Comparison of ENCODE assay signal across 8 cellular contexts in the genomic region with DNA sequence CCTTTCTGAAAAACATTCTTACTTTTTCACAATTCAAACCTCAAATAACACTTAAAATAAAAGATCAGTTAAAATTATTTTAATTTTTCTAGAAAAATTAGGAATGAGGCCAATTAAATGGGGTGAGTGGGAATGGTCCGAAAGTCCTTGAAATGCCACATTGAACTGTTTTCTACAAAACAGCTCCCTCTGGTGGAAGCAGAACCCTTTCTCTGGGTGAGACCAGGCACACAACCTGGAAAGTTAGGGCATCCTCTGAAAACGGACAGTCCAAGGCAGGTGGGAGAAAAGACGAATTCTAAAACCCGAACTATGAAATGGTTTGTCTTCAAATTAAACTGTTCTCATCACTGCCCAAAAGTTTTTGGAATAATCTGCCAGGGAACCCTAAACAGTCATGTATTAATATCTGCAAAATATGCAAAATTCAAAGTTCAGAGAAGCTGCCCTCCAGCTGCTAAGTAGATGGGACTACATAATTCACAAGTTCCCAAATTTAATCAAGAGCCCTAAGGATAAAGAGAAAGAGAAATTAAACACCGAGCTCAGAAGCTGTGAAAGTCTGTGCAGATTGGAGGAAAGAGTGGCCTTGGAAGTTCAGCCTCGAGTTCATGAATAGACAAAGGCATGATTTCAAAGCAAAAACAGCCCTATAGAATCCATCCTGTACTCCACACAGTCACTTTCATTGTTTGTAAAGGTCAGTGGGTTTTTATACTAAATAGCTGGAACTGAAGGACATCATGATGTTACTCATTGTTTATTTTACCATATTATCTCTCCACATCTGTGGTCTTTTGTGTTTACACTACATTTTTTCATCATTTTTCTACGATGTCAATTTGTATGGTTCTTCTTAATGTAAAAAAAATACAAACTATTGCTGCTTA.
DNase-seq lines count a peak whose midpoint lies in the region; ATAC-seq and TF ChIP-seq lines count a peak whose summit lies in the region.

No MANE protein-coding gene starts in this region.

- DNase-seq in DND-41 (peak; percentile 38), HFF-Myc (ENCODE audit: extremely low read depth, low read depth) (peak; percentile 14), PC-9 (peak in 1 of 2 experiments; percentile 8), dermis blood vessel endothelial cell (peak; percentile 85), lower lobe of right lung (no peak), UCSD-AML1 (lab: John Stamatoyannopoulos, UW; ENCODE audit: unreplicated experiment) (no peak), T1000 (lab: John Stamatoyannopoulos, UW) (no peak)
- DNase-seq in activated CD8-positive, alpha-beta memory T cell treated with anti-CD3 and anti-CD28 coated beads for 24 hours: no peak

- peaks cover 6% of the 10 kb centered on the region for H3K27me3 ChIP-seq in DND-41 (ENCODE audit: insufficient read depth, low read length, poor library complexity)
- peaks cover 25% of the 10 kb centered on the region for H3K27me3 ChIP-seq in PC-9 (ENCODE audit: insufficient read depth, low read depth)
- no peaks in the 10 kb centered on the region for H3K27me3 ChIP-seq in lower lobe of right lung (ENCODE audit: low read depth)

- TF ChIP-seq CTCF in DND-41 (IDR thresholded peaks at IDR 0.05; ENCODE audit: borderline replicate concordance, extremely low read depth, low read length, poor library complexity, severe bottlenecking): peak; percentile 72
- TF ChIP-seq CTCF in HFF-Myc (IDR thresholded peaks at IDR 0.05; ENCODE audit: low read depth, low read length, missing control alignments): peak; percentile 77
- peak; percentile 70 for TF ChIP-seq CTCF in PC-9 (conservative IDR thresholded peaks at IDR 0.05)
- TF ChIP-seq CTCF in lower lobe of right lung (IDR thresholded peaks at IDR 0.05): peak; percentile 76

- H3K27ac ChIP-seq in DND-41 (ENCODE audit: low read length) (no peak overlapping the region), PC-9 (no peak overlapping the region), lower lobe of right lung (no peak overlapping the region)

- H3K36me3 ChIP-seq in DND-41 (ENCODE audit: insufficient read depth, low read length): no peaks in the 10 kb centered on the region
- no peaks in the 10 kb centered on the region for H3K36me3 ChIP-seq in PC-9 (ENCODE audit: low read depth)
- no peaks in the 10 kb centered on the region for H3K36me3 ChIP-seq in lower lobe of right lung

- no TSS peak for BruUV-seq in PC-9 (replicated peaks; lab: Mats Ljungman, UMichigan)

- no peak overlapping the region for H2AFZ ChIP-seq in DND-41 (ENCODE audit: low read depth, low read length)
- H2AFZ ChIP-seq in PC-9: no peak overlapping the region

- H4K20me1 ChIP-seq in DND-41 (ENCODE audit: insufficient read depth, low read length) (no peaks in the 10 kb centered on the region), PC-9 (ENCODE audit: insufficient read depth) (no peaks in the 10 kb centered on the region)

- no peaks in the 10 kb centered on the region for H3K4me1 ChIP-seq in DND-41 (ENCODE audit: insufficient read depth, low read length)
- no peaks in the 10 kb centered on the region for H3K4me1 ChIP-seq in PC-9 (replicated peaks; ENCODE audit: insufficient read depth)
- H3K4me1 ChIP-seq in lower lobe of right lung: no peaks in the 10 kb centered on the region

- POLR2A ChIA-PET in PC-9 (lab: Charles Lee; ENCODE audit: unreplicated experiment): no interaction called here

- H3K4me2 ChIP-seq in DND-41 (ENCODE audit: insufficient read depth, low read length): no peak overlapping the region
- no peak overlapping the region for H3K4me2 ChIP-seq in PC-9

- H3K9me2 ChIP-seq in PC-9 (ENCODE audit: insufficient read depth): no peaks in the 10 kb centered on the region

- H3K79me2 ChIP-seq in DND-41 (ENCODE audit: insufficient read depth, low read length): no peaks in the 10 kb centered on the region
- H3K79me2 ChIP-seq in PC-9 (ENCODE audit: low read depth): no peaks in the 10 kb centered on the region

- intact Hi-C loops in PC-9 (cut with micrococcal nuclease; ENCODE audit: unreplicated experiment): loop anchor here (2.0 to 5.0 kb wide), 3 partner anchors 188 to 1069 kb away; no protein-coding TSS in a partner anchor
- intact Hi-C loops in lower lobe of right lung (cut with DNase I): no loop called here

- peak; percentile 69; the same call in 2 of the 3 replicates for ATAC-seq in DND-41 (ENCODE audit: insufficient read depth, low read depth)
- peak; percentile 51 to 57 for ATAC-seq in lower lobe of right lung

- H3K9me3 ChIP-seq in DND-41 (ENCODE audit: insufficient read depth, low read length, severe bottlenecking) (no peaks in the 10 kb centered on the region), PC-9 (ENCODE audit: insufficient read depth, low read depth) (no peaks in the 10 kb centered on the region), lower lobe of right lung (no peaks in the 10 kb centered on the region)

- CTCF ChIA-PET in PC-9 (lab: Charles Lee): no interaction called here

- no peaks in the 10 kb centered on the region for H3F3A ChIP-seq in PC-9 (ENCODE audit: insufficient read depth, low read depth)

- H3K4me3 ChIP-seq in DND-41 (ENCODE audit: low read depth in 1 of 2, low read length in 2 of 2) (no peak overlapping the region), HFF-Myc (replicated peaks; ENCODE audit: low read depth, low read length) (no peak overlapping the region), PC-9 (no peak overlapping the region), lower lobe of right lung (no peak overlapping the region)

- H3K9ac ChIP-seq in DND-41 (ENCODE audit: low read depth, low read length): no peak overlapping the region

Comparison
In these comparisons a context has a peak if more than half of its experiments do, and no peak if none do; other contexts are left out.
1. DNase-seq: peak in DND-41 (single experiment), HFF-Myc (single experiment) and dermis blood vessel endothelial cell (single experiment); none in lower lobe of right lung (single experiment), UCSD-AML1 (single experiment), T1000 (single experiment) and activated CD8-positive, alpha-beta memory T cell treated with anti-CD3 and anti-CD28 coated beads for 24 hours (single experiment).
2. Peak in every context shown above with its lines, with median percentiles within 50 percentile points of each other: CTCF ChIP-seq.